ENCODE assay signal across 25 cellular contexts in the genomic region with DNA sequence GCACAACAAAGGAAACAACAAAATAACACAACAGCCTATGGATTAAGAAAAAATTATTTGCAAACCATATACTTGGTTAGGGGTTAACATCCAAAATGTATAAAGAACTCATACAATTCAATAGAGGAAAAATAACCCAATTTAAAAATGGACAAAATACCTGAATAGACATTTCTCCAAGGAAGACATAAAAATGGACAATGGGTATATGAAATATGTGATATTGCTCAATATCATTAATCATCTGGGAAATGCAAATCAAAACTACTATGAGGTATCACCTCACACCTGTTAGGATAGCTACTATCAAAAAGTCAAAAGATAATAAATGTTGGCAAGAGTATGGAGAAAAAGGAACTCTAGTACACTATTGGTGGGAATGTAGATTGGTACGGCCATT.
"Had no signal": no experiment of that assay in that cellular context is flagged by ENCODE, and none has a peak within 500 bp of the region (broad histone marks: within the 10 kb centered on the region; RNA-seq: fewer than 3 reads in every experiment).

No MANE protein-coding gene starts in this region.

- H3K27me3 ChIP-seq: neural progenitor cell, ovary, stomach, thyroid gland, tibial nerve, upper lobe of left lung, vagina had no signal

- H3K9me3 ChIP-seq: ovary, stomach, thyroid gland, upper lobe of left lung, vagina had no signal

- H3K36me3 ChIP-seq: neural progenitor cell, ovary, stomach, thoracic aorta, thyroid gland, tibial nerve, upper lobe of left lung, vagina had no signal

- H3K27ac ChIP-seq: neural progenitor cell, ovary, parathyroid adenoma, psoas muscle, skin epidermis, stomach, thoracic aorta, thyroid gland, tibial nerve, upper lobe of left lung, vagina had no signal

- H3K79me2 ChIP-seq: parathyroid adenoma had no signal

- DNase-seq: natural killer cell; occipital lobe; ovary; posterior cingulate gyrus; psoas muscle; right cardiac atrium; stimulated activated CD4-positive, alpha-beta T cell treated with anti-CD3 and anti-CD28 coated beads, Interleukin-15, amount 100 ng/mL, for 24 hours; stimulated activated CD4-positive, alpha-beta T cell treated with anti-CD3 and anti-CD28 coated beads, Interleukin-2, amount 100 ng/mL, for 24 hours; stimulated activated CD4-positive, alpha-beta T cell treated with anti-CD3 and anti-CD28 coated beads, Interleukin-2, amount 100 ng/mL, for 48 hours; stimulated activated CD4-positive, alpha-beta T cell treated with anti-CD3 and anti-CD28 coated beads, Interleukin-4, amount 100 ng/mL, for 24 hours; stimulated activated naive B cell treated with anti-CD40 and anti-IgM and Interleukin-4, amounts not matched to agents 10 μg/mL and 1 μg/mL and 100 μg/mL, for 72 hours; stimulated activated naive CD4-positive, alpha-beta T cell treated with Interleukin-2 at 50 U/mL for 16 hours; stomach; thyroid gland; trophoblast cell; upper lobe of left lung had no signal

- H3K4me3 ChIP-seq: neural progenitor cell, ovary, psoas muscle, skin epidermis, stomach, thoracic aorta, thyroid gland, tibial nerve, upper lobe of left lung, vagina had no signal

- H3K4me2 ChIP-seq: neural progenitor cell had no signal

- H3K9ac ChIP-seq: neural progenitor cell, parathyroid adenoma had no signal

- H2AFZ ChIP-seq: neural progenitor cell, parathyroid adenoma had no signal

- H3K4me1 ChIP-seq: neural progenitor cell, parathyroid adenoma, psoas muscle, stomach, thyroid gland, tibial nerve, upper lobe of left lung, vagina had no signal

- ATAC-seq: natural killer cell; psoas muscle; right cardiac atrium; sciatic nerve; stimulated activated effector memory CD8-positive, alpha-beta T cell treated with anti-CD3 and anti-CD28 coated beads, Interleukin-12 subunit alpha, Interleukin-12 subunit beta, amount 100 ng/mL, for 72 hours; stimulated activated naive B cell treated with anti-CD40 and anti-IgM and Interleukin-4, amounts not matched to agents 10 μg/mL and 1 μg/mL and 100 μg/mL, for 72 hours had no signal

- FAIRE-seq: urothelium cell line had no signal
